In the genomic region with DNA sequence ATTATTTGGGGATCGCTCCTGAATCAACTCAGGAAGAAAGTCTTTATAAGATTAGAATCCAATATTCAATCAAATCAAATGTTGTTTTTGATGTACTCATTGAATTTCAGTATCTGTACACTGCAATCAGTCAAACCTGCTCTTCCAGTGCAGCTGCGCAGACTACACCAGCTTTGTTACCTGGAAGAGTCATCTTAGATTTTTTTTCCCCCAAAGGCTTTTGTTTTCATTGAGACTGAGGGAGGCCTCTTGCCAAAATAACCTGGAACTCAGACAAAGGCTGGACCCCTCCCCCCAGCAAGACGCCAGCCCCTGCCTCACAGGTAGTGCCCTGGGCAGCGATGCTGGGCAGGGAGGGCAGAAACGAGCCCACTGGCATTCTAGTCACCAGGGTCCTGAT, we compare ENCODE assay signal across 25 cellular contexts.
DNase-seq lines count a peak whose midpoint lies in the region; ATAC-seq, FAIRE-seq and TF ChIP-seq lines count a peak whose summit lies in the region.
"Had no signal": no experiment of that assay in that cellular context is flagged by ENCODE, and none has a peak within 500 bp of the region (broad histone marks: within the 10 kb centered on the region; RNA-seq: fewer than 3 reads in every experiment).

No MANE protein-coding gene starts in this region.

- TF ChIP-seq CTCF in bronchial epithelial cell (IDR thresholded peaks at IDR 0.05; ENCODE audit: insufficient read depth, low read length, severe bottlenecking): no peak
- no peak for TF ChIP-seq CTCF in keratinocyte (optimal IDR thresholded peaks at IDR 0.05 in 1 of 3, IDR thresholded peaks at IDR 0.05 in 1 of 3, conservative IDR thresholded peaks at IDR 0.05 in 1 of 3; ENCODE audit: extremely low read depth in 1 of 3, insufficient read depth in 2 of 3, low read length in 3 of 3)
- TF ChIP-seq CTCF in thyroid gland (IDR thresholded peaks at IDR 0.05): no peak

- DNase-seq in NCI-H1105 treated with DMSO at 0.1 percent for 48 hours (lab: John Stamatoyannopoulos, UW) (peak; percentile 4), NCI-H1105 (lab: John Stamatoyannopoulos, UW) (no peak), bronchial epithelial cell (ENCODE audit: low read depth) (peak; percentile 72), keratinocyte (ENCODE audit: low read depth, low spot score) (no peak), thyroid gland (peak; percentile 45 to 51), AG08396 (ENCODE audit: low spot score) (no peak), NCI-H2029 treated with DMSO at 0.1 percent for 48 hours (lab: John Stamatoyannopoulos, UW) (no peak)
- DNase-seq: 8988T; AML-193; C1 segment of cervical spinal cord; CD8-positive, alpha-beta T cell; GDM1; IMR-90; MV-4-11; NCI-H1694 treated with DMSO at 0.1 percent for 48 hours; NCI-H2107; NCI-H2227 treated with DMSO at 0.1 percent for 48 hours; NCI-H510A; NCI-H748 treated with DMSO at 0.1 percent for 48 hours had no signal

- H3K9me1 ChIP-seq in keratinocyte (ENCODE audit: control insufficient read depth, extremely low read depth, insufficient read depth, low read length): no peaks in the 10 kb centered on the region

- WGBS in thyroid gland, 2 donors: 37 to 44% methylated on average over 2 to 5 of the region's 5 CpGs

- no peaks in the 10 kb centered on the region for H4K20me1 ChIP-seq in keratinocyte (ENCODE audit: control insufficient read depth, extremely low read depth, insufficient read depth, low read length)

- H3K36me3 ChIP-seq in bronchial epithelial cell (ENCODE audit: control insufficient read depth, insufficient read depth, low read length) (peaks cover 8% of the 10 kb centered on the region), keratinocyte (ENCODE audit: control insufficient read depth in 2 of 2, extremely low read depth in 1 of 2, insufficient read depth in 2 of 2, low read length in 2 of 2) (peaks cover 2 to 7% of the 10 kb centered on the region in 2 experiments), thyroid gland (no peaks in the 10 kb centered on the region)
- H3K36me3 ChIP-seq: SJSA1 had no signal

- FAIRE-seq in bronchial epithelial cell (lab: Jason Lieb, UNC) (no peak), keratinocyte (lab: Jason Lieb, UNC) (peak; percentile 5)
- FAIRE-seq: GM18507, H1 had no signal

- H3K79me2 ChIP-seq in keratinocyte (ENCODE audit: control insufficient read depth, insufficient read depth, low read length): peaks cover 5% of the 10 kb centered on the region

- peak overlapping the region; percentile 87 for H3K4me2 ChIP-seq in keratinocyte (ENCODE audit: control insufficient read depth, extremely low read depth, insufficient read depth, low read depth, low read length)
- H3K4me2 ChIP-seq: KMS-11 had no signal

- H3K27me3 ChIP-seq in bronchial epithelial cell (ENCODE audit: control insufficient read depth, insufficient read depth, low read length): no peaks in the 10 kb centered on the region
- no peaks in the 10 kb centered on the region for H3K27me3 ChIP-seq in keratinocyte (ENCODE audit: control insufficient read depth, extremely low read depth, insufficient read depth, low read length)
- H3K27me3 ChIP-seq in thyroid gland: no peaks in the 10 kb centered on the region

- TF ChIP-seq POLR2A in thyroid gland (IDR thresholded peaks at IDR 0.05): no peak

- no peaks in the 10 kb centered on the region for H3K9me3 ChIP-seq in keratinocyte (ENCODE audit: control insufficient read depth, low read depth, low read length)
- H3K9me3 ChIP-seq in thyroid gland: no peaks in the 10 kb centered on the region
- H3K9me3 ChIP-seq: SJSA1 had no signal

- H3K4me1 ChIP-seq in keratinocyte (ENCODE audit: control insufficient read depth, extremely low read depth, insufficient read depth, low read length) (peaks cover 58% of the 10 kb centered on the region), thyroid gland (peaks cover 18 to 19% of the 10 kb centered on the region in 2 donors)
- H3K4me1 ChIP-seq: SJSA1 had no signal

- no peak for ATAC-seq in GM19455 (IDR thresholded peaks at IDR 0.05; ENCODE audit: unreplicated experiment)
- ATAC-seq: CD8-positive, alpha-beta T cell; HCT116 had no signal

- peak overlapping the region; percentile 69 for H3K9ac ChIP-seq in keratinocyte (ENCODE audit: control insufficient read depth, extremely low read depth, insufficient read depth, low read length)
- H3K9ac ChIP-seq: KMS-11 had no signal

- dilution Hi-C loops in keratinocyte (cut with MboI; ENCODE audit: extremely low pct_ligation_motif_present, low sequenced_read_pairs): no loop called here

- H3K4me3 ChIP-seq in bronchial epithelial cell (ENCODE audit: low read depth, low read length) (no peak overlapping the region), keratinocyte (ENCODE audit: control insufficient read depth in 2 of 3, extremely low read depth in 1 of 3, insufficient read depth in 2 of 3, low read depth in 1 of 3, low read length in 3 of 3) (peak overlapping the region; percentile 39 to 61 (median 47)), thyroid gland (replicated peaks in 1 of 3) (no peak overlapping the region)
- H3K4me3 ChIP-seq: SJSA1 had no signal

- intact Hi-C loops in thyroid gland (cut with DNase I): no loop called here

- H3K27ac ChIP-seq in keratinocyte (ENCODE audit: control insufficient read depth, insufficient read depth, low read length) (peak overlapping the region; percentile 88), thyroid gland (peak overlapping the region in 1 of 3 donors; percentile 45)
- H3K27ac ChIP-seq: KMS-11, SJSA1 had no signal

- H2AFZ ChIP-seq in keratinocyte (ENCODE audit: control insufficient read depth, low read length): peak overlapping the region; percentile 73

Comparison
In these comparisons a context has a peak if more than half of its experiments do, and no peak if none do; other contexts are left out.
1. DNase-seq: peak in NCI-H1105 treated with DMSO at 0.1 percent for 48 hours (single experiment), bronchial epithelial cell (single experiment) and thyroid gland (2 of 2); none in NCI-H1105 (single experiment), keratinocyte (single experiment), AG08396 (single experiment) and NCI-H2029 treated with DMSO at 0.1 percent for 48 hours (single experiment).
2. H3K4me3 ChIP-seq: peak in keratinocyte (3 of 3); none in bronchial epithelial cell (single experiment) and thyroid gland (0 of 3).